In the genomic region with DNA sequence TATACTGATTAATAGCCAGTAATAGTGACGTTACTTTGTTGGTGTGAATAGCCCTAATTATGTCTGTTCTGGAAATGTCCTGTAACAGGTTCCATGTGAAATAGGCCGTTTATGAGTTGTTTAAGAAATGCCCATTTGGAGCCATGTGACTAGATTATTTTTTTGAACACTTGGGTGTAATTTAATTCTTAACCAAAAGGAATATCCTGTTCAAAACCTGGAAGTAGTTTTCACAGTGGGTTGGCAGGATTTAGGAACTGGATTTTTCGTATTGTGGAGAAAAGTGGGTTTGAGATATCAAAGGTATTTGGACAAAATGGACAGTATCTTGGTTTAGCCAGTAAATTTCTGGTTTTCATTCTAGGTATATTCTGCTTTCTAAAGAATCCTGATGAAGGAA, we compare ENCODE assay signal across 8 cellular contexts. TPM values are rescaled to one million over a fixed set of nuclear protein-coding genes. Genes with fewer than 3 reads are reported as not detected.
A peak's percentile ranks its signal among the peaks of the same experiment; 100 is the strongest.
DNase-seq lines count a peak whose midpoint lies in the region; ATAC-seq, FAIRE-seq and TF ChIP-seq lines count a peak whose summit lies in the region.

No MANE protein-coding gene starts in this region.

- TF ChIP-seq POLR2A in endothelial cell of umbilical vein (IDR thresholded peaks at IDR 0.05; ENCODE audit: low read depth, low read length) (no peak), ovary (IDR thresholded peaks at IDR 0.05) (no peak)

- H3K36me3 ChIP-seq in OCI-LY3 (replicated peaks; ENCODE audit: low read depth, low read length) = peaks cover 37% of the 10 kb centered on the region
- no peaks in the 10 kb centered on the region for H3K36me3 ChIP-seq in endothelial cell of umbilical vein (ENCODE audit: control insufficient read depth in 2 of 2, extremely low read depth in 1 of 2, insufficient read depth in 2 of 2, low read length in 2 of 2)
- no peaks in the 10 kb centered on the region for H3K36me3 ChIP-seq in ovary

- CTCF ChIA-PET in Calu3 (lab: Charles Lee) = interaction anchor here (0.6 kb wide), 1 partner anchor 554 kb away, joined by 3 read pairs; no protein-coding TSS in a partner anchor
- CTCF ChIA-PET in endothelial cell of umbilical vein (lab: Charles Lee) = interaction anchor here (2.2 to 2.9 kb wide), 2 partner anchors 8 to 11 kb away, joined by 7 to 11 read pairs; no protein-coding TSS in a partner anchor

- no TSS peak for BruUV-seq in Calu3 (replicated peaks; lab: Mats Ljungman, UMichigan)
- no TSS peak for BruUV-seq in endothelial cell of umbilical vein (replicated peaks; lab: Mats Ljungman, UMichigan)

- ATAC-seq in HG02759 (IDR thresholded peaks at IDR 0.05; ENCODE audit: unreplicated experiment) (no peak), GM18909 (IDR thresholded peaks at IDR 0.05; ENCODE audit: poor library complexity, unreplicated experiment) (no peak)

- peaks cover 6% of the 10 kb centered on the region; the same call in 1 of the 2 replicates for H3K9me3 ChIP-seq in OCI-LY3 (ENCODE audit: insufficient read depth, low read length)
- H3K9me3 ChIP-seq in endothelial cell of umbilical vein (replicated peaks; ENCODE audit: control insufficient read depth, insufficient read depth, low read length) = peaks cover 2% of the 10 kb centered on the region
- H3K9me3 ChIP-seq in ovary = no peaks in the 10 kb centered on the region

- TF ChIP-seq CTCF in Calu3 (IDR thresholded peaks at IDR 0.05; ENCODE audit: unreplicated experiment) = no peak
- no peak for TF ChIP-seq CTCF in OCI-LY3 (IDR thresholded peaks at IDR 0.05; ENCODE audit: low read depth, low read length)
- TF ChIP-seq CTCF in endothelial cell of umbilical vein (IDR thresholded peaks at IDR 0.05; ENCODE audit: extremely low read depth in 1 of 2, insufficient read depth in 1 of 2, low read depth in 1 of 2, low read length in 2 of 2) = no peak
- no peak for TF ChIP-seq CTCF in ovary (IDR thresholded peaks at IDR 0.05)
- TF ChIP-seq CTCF in GM10266 (IDR thresholded peaks at IDR 0.05; ENCODE audit: control insufficient read depth, insufficient read depth, low read depth, missing control alignments) = no peak

- H3K79me2 ChIP-seq in OCI-LY3 (ENCODE audit: low read length) = peaks cover 62% of the 10 kb centered on the region
- peaks cover 54% of the 10 kb centered on the region for H3K79me2 ChIP-seq in endothelial cell of umbilical vein (ENCODE audit: control insufficient read depth, insufficient read depth, low read length)

- peaks cover 3% of the 10 kb centered on the region; the same call in 1 of the 2 replicates for H4K20me1 ChIP-seq in OCI-LY3 (ENCODE audit: insufficient read depth, low read length)
- H4K20me1 ChIP-seq in endothelial cell of umbilical vein (replicated peaks; ENCODE audit: control insufficient read depth, extremely low read depth, insufficient read depth, low read length) = peaks cover 2% of the 10 kb centered on the region

- H3K27me3 Mint-ChIP-seq in Calu3 (ENCODE audit: unreplicated experiment) = no peaks in the 10 kb centered on the region

- H3K4me3 Mint-ChIP-seq in Calu3 (ENCODE audit: low read depth, unreplicated experiment) = peak overlapping the region; percentile 88

- peaks cover 15% of the 10 kb centered on the region for H3K4me1 Mint-ChIP-seq in Calu3 (ENCODE audit: low read depth, unreplicated experiment)

- no peak for FAIRE-seq in endothelial cell of umbilical vein (lab: Jason Lieb, UNC)

- 8 to 15% (median 10%) methylated on average over 3 of the region's 3 CpGs for WGBS in ovary, 3 donors

- POLR2A ChIA-PET in endothelial cell of umbilical vein (lab: Charles Lee) = no interaction called here

- H3K27ac ChIP-seq in OCI-LY3 (ENCODE audit: low read length) = peak overlapping the region; percentile 96
- H3K27ac ChIP-seq in endothelial cell of umbilical vein (ENCODE audit: insufficient read depth, low read depth, low read length) = no peak overlapping the region
- H3K27ac ChIP-seq in ovary = no peak overlapping the region

- peak overlapping the region; percentile 87 for H3K27ac Mint-ChIP-seq in Calu3 (ENCODE audit: unreplicated experiment)

- peak overlapping the region; percentile 97 for H3K9ac ChIP-seq in OCI-LY3 (ENCODE audit: low read length)
- H3K9ac ChIP-seq in endothelial cell of umbilical vein (replicated peaks; ENCODE audit: extremely low read depth, insufficient read depth, low read length) = peak overlapping the region; percentile 80

- peaks cover 75% of the 10 kb centered on the region for H3K36me3 Mint-ChIP-seq in Calu3 (ENCODE audit: insufficient read depth, unreplicated experiment)

- H2AFZ ChIP-seq in OCI-LY3 (ENCODE audit: low read depth, low read length) (no peak overlapping the region), endothelial cell of umbilical vein (ENCODE audit: low read depth, low read length) (no peak overlapping the region)

- no peak for DNase-seq in Calu3
- DNase-seq in endothelial cell of umbilical vein (ENCODE audit: low read depth, low spot score) = no peak
- DNase-seq in ovary = no peak
- DNase-seq in GM10266 (ENCODE audit: extremely low spot score) = no peak
- DNase-seq in effector CD4-positive, alpha-beta T cell = no peak

- no peak for TF ChIP-seq EP300 in ovary (IDR thresholded peaks at IDR 0.05)

- H3K4me1 ChIP-seq in OCI-LY3 (ENCODE audit: low read length) = peaks cover 16% of the 10 kb centered on the region
- H3K4me1 ChIP-seq in endothelial cell of umbilical vein (ENCODE audit: control insufficient read depth, extremely low read depth, insufficient read depth, low read length) = peaks cover 5% of the 10 kb centered on the region
- peaks cover 1% of the 10 kb centered on the region for H3K4me1 ChIP-seq in ovary (ENCODE audit: insufficient read depth)

- peaks cover 2% of the 10 kb centered on the region for H3K9me3 Mint-ChIP-seq in Calu3 (ENCODE audit: low read depth, unreplicated experiment)

- peak overlapping the region; percentile 100 for H3K4me3 ChIP-seq in OCI-LY3 (ENCODE audit: low read length)
- peak overlapping the region; percentile 70 to 95 (median 95) for H3K4me3 ChIP-seq in endothelial cell of umbilical vein (replicated peaks in 1 of 3; ENCODE audit: insufficient read depth in 1 of 3, low read depth in 1 of 3, low read length in 3 of 3)
- peak overlapping the region; percentile 92 for H3K4me3 ChIP-seq in ovary

- intact Hi-C loops in Calu3 (cut with micrococcal nuclease; ENCODE audit: unreplicated experiment) (no loop called here), endothelial cell of umbilical vein (cut with micrococcal nuclease) (loop anchor here (10.0 kb wide), 1 partner anchor 791 kb away; a partner anchor contains a TSS), ovary (cut with DNase I) (no loop called here)

- no peaks in the 10 kb centered on the region for H3K9me1 ChIP-seq in endothelial cell of umbilical vein (replicated peaks; ENCODE audit: control insufficient read depth, extremely low read depth, insufficient read depth, low read length)

- dilution Hi-C loops in endothelial cell of umbilical vein (cut with MboI; ENCODE audit: extremely low pct_ligation_motif_present, low sequenced_read_pairs) = no loop called here

- H3K4me2 ChIP-seq in OCI-LY3 (ENCODE audit: low read length) (peak overlapping the region; percentile 97), endothelial cell of umbilical vein (ENCODE audit: insufficient read depth, low read length) (peak overlapping the region; percentile 95)

- H3K27me3 ChIP-seq in OCI-LY3 (ENCODE audit: low read depth, low read length) (no peaks in the 10 kb centered on the region), endothelial cell of umbilical vein (ENCODE audit: control insufficient read depth in 2 of 2, insufficient read depth in 2 of 2, low read length in 2 of 2) (no peaks in the 10 kb centered on the region), ovary (no peaks in the 10 kb centered on the region)

TF ChIP-seq in endothelial cell of umbilical vein, 7 proteins besides CTCF, POLR2A, EP300 and RAD21:
- TF ChIP-seq, protein P1, sequence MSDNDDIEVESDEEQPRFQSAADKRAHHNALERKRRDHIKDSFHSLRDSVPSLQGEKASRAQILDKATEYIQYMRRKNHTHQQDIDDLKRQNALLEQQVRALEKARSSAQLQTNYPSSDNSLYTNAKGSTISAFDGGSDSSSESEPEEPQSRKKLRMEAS (IDR thresholded peaks at IDR 0.05; ENCODE audit: insufficient read depth, insufficient read length) = no peak
- TF ChIP-seq EZH2 (IDR thresholded peaks at IDR 0.05; ENCODE audit: borderline replicate concordance, low read depth, low read length, severe bottlenecking) = no peak
- TF ChIP-seq FOS (IDR thresholded peaks at IDR 0.05; ENCODE audit: borderline replicate concordance, insufficient read depth, low read length) = no peak
- no peak for TF ChIP-seq POLR2AphosphoS5 (IDR thresholded peaks at IDR 0.05; ENCODE audit: insufficient read depth, low read depth, low read length)
- no peak for TF ChIP-seq GATA2 (IDR thresholded peaks at IDR 0.05; ENCODE audit: insufficient read depth, insufficient read length, low read depth, low read length)
- TF ChIP-seq JUN (IDR thresholded peaks at IDR 0.05; ENCODE audit: borderline replicate concordance, insufficient read depth, insufficient read length, low read depth) = no peak
- TF ChIP-seq MYC (IDR thresholded peaks at IDR 0.05; ENCODE audit: low read depth, low read length) = no peak
TF ChIP-seq in endothelial cell of umbilical vein: peak in this region for 0.

RNA-seq across cellular contexts. Expression of a gene that starts 1.3 kb away (rescaled TPM):
- total RNA-seq in Calu3 (2022) = 85.7 and 87.7 TPM in 2 replicates
- total RNA-seq in endothelial cell of umbilical vein = 43.1 and 55.5 TPM in 2 replicates
- 17.2 and 17.6 TPM in 2 replicates for polyA plus RNA-seq in endothelial cell of umbilical vein
- polyA plus RNA-seq in endothelial cell of umbilical vein (2011; cell fraction: cytosol; rRNA removed) = 14.2 and 16.1 TPM in 2 replicates
- 65.5 and 67.2 TPM in 2 replicates for polyA plus RNA-seq in endothelial cell of umbilical vein (2011; cell fraction: nucleus; rRNA removed)
- 16.5 and 21.0 TPM in 2 replicates for polyA plus RNA-seq in endothelial cell of umbilical vein (2012)
- 53.5 and 54.8 TPM in 2 replicates for polyA minus RNA-seq in endothelial cell of umbilical vein
- polyA minus RNA-seq in endothelial cell of umbilical vein (2011; cell fraction: cytosol; rRNA and poly(A)+ RNA removed) = 12.6 TPM
- 128 and 149 TPM in 2 replicates for polyA minus RNA-seq in endothelial cell of umbilical vein (2011; cell fraction: nucleus; rRNA and poly(A)+ RNA removed)
- 10 to 100 TPM; 65.5 to 98.1 (median 75.3) TPM for total RNA-seq in ovary
- 10 to 100 TPM; 24.0 to 37.0 TPM for polyA plus RNA-seq in ovary
